ENCODE assay signal across 15 cellular contexts in genomic region chr2:40300391-40300790, GRCh38.
DNase-seq lines count a peak whose midpoint lies in the region; ATAC-seq and TF ChIP-seq lines count a peak whose summit lies in the region.
"Had no signal": no experiment of that assay in that cellular context is flagged by ENCODE, and none has a peak within 500 bp of the region (broad histone marks: within the 10 kb centered on the region; RNA-seq: fewer than 3 reads in every experiment).

No MANE protein-coding gene starts in this region.

- no peaks in the 10 kb centered on the region for H3F3A ChIP-seq in SK-N-SH (replicated peaks; ENCODE audit: insufficient read depth)

- DNase-seq in left ventricle myocardium inferior (no peak), left ventricle myocardium superior (no peak), astrocyte of the hippocampus (ENCODE audit: low read depth, low spot score) (peak; percentile 25), myocyte (ENCODE audit: low read depth) (peak; percentile 61), prostate gland (ENCODE audit: low spot score) (no peak), substantia nigra (lab: John Stamatoyannopoulos, UW) (no peak), SK-N-SH (no peak)
- DNase-seq: COR-L47, KBM-7, NCI-H1417, NCI-H187, NCI-H2107, NCI-H510A treated with DMSO at 0.1 percent for 48 hours, NCI-H774, SHP77 treated with DMSO at 0.1 percent for 48 hours had no signal

- CTCF ChIA-PET in SK-N-SH (lab: Yijun Ruan, JAX), result no interaction called here

- no peak for TF ChIP-seq POLR2A in prostate gland (IDR thresholded peaks at IDR 0.05)

- no peak overlapping the region for H2AFZ ChIP-seq in SK-N-SH (ENCODE audit: low read depth)

- no peaks in the 10 kb centered on the region for H3K79me2 ChIP-seq in SK-N-SH (ENCODE audit: insufficient read depth)

- H3K9me2 ChIP-seq in SK-N-SH, result no peaks in the 10 kb centered on the region

- H3K9me3 ChIP-seq in left ventricle myocardium inferior (replicated peaks) (no peaks in the 10 kb centered on the region), prostate gland (no peaks in the 10 kb centered on the region), SK-N-SH (no peaks in the 10 kb centered on the region)

- 73% methylated on average over 6 of the region's 6 CpGs for WGBS in prostate gland
- 75% methylated on average over 6 of the region's 6 CpGs for WGBS in SK-N-SH (ENCODE audit: low lambda C conversion rate)

- no peaks in the 10 kb centered on the region for H3K27me3 ChIP-seq in left ventricle myocardium inferior (ENCODE audit: low read depth)
- no peaks in the 10 kb centered on the region for H3K27me3 ChIP-seq in prostate gland (replicated peaks; ENCODE audit: insufficient read depth)
- H3K27me3 ChIP-seq in SK-N-SH (ENCODE audit: insufficient read depth), result no peaks in the 10 kb centered on the region

- TF ChIP-seq CTCF in left ventricle myocardium inferior (IDR thresholded peaks at IDR 0.05; ENCODE audit: borderline replicate concordance), result no peak
- TF ChIP-seq CTCF in prostate gland (IDR thresholded peaks at IDR 0.05), result no peak
- no peak for TF ChIP-seq CTCF in SK-N-SH (IDR thresholded peaks at IDR 0.05)

- no peak overlapping the region for H3K4me2 ChIP-seq in SK-N-SH

- H3K9ac ChIP-seq in SK-N-SH, result no peak overlapping the region

- H3K4me3 ChIP-seq in left ventricle myocardium inferior, result no peak overlapping the region
- H3K4me3 ChIP-seq in prostate gland, result no peak overlapping the region
- no peak overlapping the region for H3K4me3 ChIP-seq in SK-N-SH (ENCODE audit: low read depth in 2 of 2, low read length in 1 of 2)

- H4K20me1 ChIP-seq in SK-N-SH (ENCODE audit: insufficient read depth), result no peaks in the 10 kb centered on the region

- no peak for TF ChIP-seq EP300 in SK-N-SH (IDR thresholded peaks at IDR 0.05; ENCODE audit: borderline replicate concordance in 1 of 2, low read depth in 1 of 2, low read length in 1 of 2)

- H3K36me3 ChIP-seq in left ventricle myocardium inferior, result no peaks in the 10 kb centered on the region
- no peaks in the 10 kb centered on the region for H3K36me3 ChIP-seq in prostate gland
- H3K36me3 ChIP-seq in SK-N-SH (replicated peaks in 1 of 2; ENCODE audit: control insufficient read depth in 1 of 2, insufficient read depth in 2 of 2, low read length in 1 of 2), result no peaks in the 10 kb centered on the region

- no peak for TF ChIP-seq RAD21 in SK-N-SH (IDR thresholded peaks at IDR 0.05; ENCODE audit: low read length)

- no peak for ATAC-seq in left ventricle myocardium superior

- H3K4me1 ChIP-seq in left ventricle myocardium inferior (peaks cover 32% of the 10 kb centered on the region), prostate gland (replicated peaks) (no peaks in the 10 kb centered on the region), SK-N-SH (ENCODE audit: control insufficient read depth in 1 of 2, insufficient read depth in 2 of 2, low read depth in 1 of 2, low read length in 1 of 2) (no peaks in the 10 kb centered on the region)

- H3K27ac ChIP-seq in left ventricle myocardium inferior (replicated peaks) (peak overlapping the region; percentile 25), prostate gland (no peak overlapping the region), substantia nigra (ENCODE audit: low read depth, low read length, poor library complexity, severe bottlenecking) (no peak overlapping the region), SK-N-SH (ENCODE audit: low read depth in 2 of 2, low read length in 1 of 2) (no peak overlapping the region)

- intact Hi-C loops in left ventricle myocardium inferior (cut with micrococcal nuclease), result no loop called here
- intact Hi-C loops in left ventricle myocardium superior (cut with micrococcal nuclease), result no loop called here
- intact Hi-C loops in prostate gland (cut with DNase I), result no loop called here

- POLR2A ChIA-PET in SK-N-SH (lab: Yijun Ruan, JAX), result no interaction called here

TF ChIP-seq in SK-N-SH, 30 proteins besides CTCF, POLR2A, EP300 and RAD21:
- no peak for TF ChIP-seq SIN3A (IDR thresholded peaks at IDR 0.05; ENCODE audit: borderline replicate concordance, low read depth, low read length)
- no peak for TF ChIP-seq JUND (IDR thresholded peaks at IDR 0.05)
- no peak for TF ChIP-seq MEF2A (IDR thresholded peaks at IDR 0.05; ENCODE audit: borderline replicate concordance, low read depth)
- no peak for TF ChIP-seq RXRA (IDR thresholded peaks at IDR 0.05; ENCODE audit: borderline replicate concordance, low read depth)
- no peak for TF ChIP-seq POLR2AphosphoS5 (IDR thresholded peaks at IDR 0.05; ENCODE audit: low read depth, low read length)
- no peak for TF ChIP-seq PBX3 (IDR thresholded peaks at IDR 0.05)
- no peak for TF ChIP-seq NFIC (IDR thresholded peaks at IDR 0.05; ENCODE audit: borderline replicate concordance)
- no peak for TF ChIP-seq RCOR1 (IDR thresholded peaks at IDR 0.05; ENCODE audit: low read length)
- TF ChIP-seq FOXM1 (IDR thresholded peaks at IDR 0.05; ENCODE audit: low read depth), result no peak
TF ChIP-seq in SK-N-SH: peak in this region for 0.

Comparison
In these comparisons a context has a peak if more than half of its experiments do, and no peak if none do; other contexts are left out.
1. DNase-seq: peak in astrocyte of the hippocampus (single experiment) and myocyte (single experiment); none in left ventricle myocardium inferior (single experiment), left ventricle myocardium superior (single experiment), prostate gland (single experiment), substantia nigra (0 of 49) and SK-N-SH (single experiment).